16 cellular contexts compared by ENCODE assay signal in genomic region chr10:88127266-88127665, GRCh38.
"Had no signal": no experiment of that assay in that cellular context is flagged by ENCODE, and none has a peak within 500 bp of the region (broad histone marks: within the 10 kb centered on the region; RNA-seq: fewer than 3 reads in every experiment).

No MANE protein-coding gene starts in this region.

- ATAC-seq: effector memory CD8-positive, alpha-beta T cell; gastrocnemius medialis; heart right ventricle; left lobe of liver; naive thymus-derived CD8-positive, alpha-beta T cell; sciatic nerve; stimulated activated naive B cell treated with anti-CD40 and anti-IgM and Interleukin-4, amounts not matched to agents 10 μg/mL and 1 μg/mL and 100 μg/mL, for 72 hours; upper lobe of right lung had no signal

- DNase-seq: effector memory CD8-positive, alpha-beta T cell; gastrocnemius medialis; heart right ventricle; hypothalamus; islet precursor cell; mammary epithelial cell; naive thymus-derived CD8-positive, alpha-beta T cell; posterior cingulate gyrus; stimulated activated CD4-positive, alpha-beta T cell treated with anti-CD3 and anti-CD28 coated beads, Interleukin-2, amount 100 ng/mL, for 24 hours; stimulated activated CD4-positive, alpha-beta T cell treated with anti-CD3 and anti-CD28 coated beads, Interleukin-4, amount 100 ng/mL, for 4 hours; stimulated activated naive B cell treated with anti-CD40 and anti-IgM and Interleukin-4, amounts not matched to agents 10 μg/mL and 1 μg/mL and 100 μg/mL, for 72 hours; stimulated activated naive CD8-positive, alpha-beta T cell treated with anti-CD3 and anti-CD28 coated beads, Interleukin-15, amount 100 ng/mL, for 72 hours; testis; upper lobe of right lung had no signal
